Comparison of ENCODE assay signal across 8 cellular contexts in the genomic region with DNA sequence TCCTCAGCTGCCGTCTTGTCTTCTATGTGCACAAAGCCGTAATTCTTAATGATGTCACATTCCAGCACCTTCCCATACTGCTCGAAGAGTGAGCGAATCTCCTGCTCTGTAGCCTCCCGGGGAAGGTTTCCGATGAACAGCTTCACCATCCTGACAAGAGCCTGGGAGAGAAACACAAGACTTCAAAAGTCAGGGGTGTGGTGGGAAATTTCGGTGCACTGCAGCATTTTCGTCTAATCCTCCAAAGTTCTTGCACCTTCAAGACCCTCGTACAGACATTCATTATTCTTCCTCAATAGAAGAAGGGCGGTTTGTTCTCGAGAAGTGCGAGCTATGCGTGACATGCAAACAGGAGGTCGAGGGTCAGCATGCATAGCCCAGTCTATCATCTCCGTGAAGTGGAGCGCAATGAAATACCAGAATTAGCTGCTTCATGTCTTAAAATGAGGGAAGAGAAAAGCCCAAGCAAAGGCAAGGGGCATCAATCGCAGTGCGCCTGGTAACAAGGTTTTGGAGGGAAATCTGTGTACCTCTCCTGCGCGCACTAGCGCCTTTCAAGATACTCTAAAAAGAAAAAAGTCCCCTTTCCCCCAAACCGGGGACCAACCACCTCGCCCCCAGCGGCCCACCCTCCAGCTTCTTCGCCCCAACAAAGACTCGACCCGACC. TPM values are rescaled to one million over a fixed set of nuclear protein-coding genes. Genes with fewer than 3 reads are reported as not detected.
DNase-seq lines count a peak whose midpoint lies in the region; ATAC-seq, FAIRE-seq and TF ChIP-seq lines count a peak whose summit lies in the region.

No MANE protein-coding gene starts in this region.

- H3K9me3 ChIP-seq in SJSA1 (replicated peaks) (no peaks in the 10 kb centered on the region), sigmoid colon (no peaks in the 10 kb centered on the region)

- DNase-seq in GM12892 (ENCODE audit: insufficient read length) (no peak), SJSA1 (ENCODE audit: low read depth in 1 of 2, low spot score in 2 of 2) (no peak), fibroblast of villous mesenchyme (ENCODE audit: low read depth) (peak; percentile 19), sigmoid colon (peak; percentile 50), NCI-H2196 (lab: John Stamatoyannopoulos, UW; ENCODE audit: unreplicated experiment) (no peak)
- DNase-seq in activated CD4-positive, alpha-beta T cell treated with anti-CD3 and anti-CD28 coated beads for 1 hour: no peak

- H3K4me3 ChIP-seq in SJSA1 (peak overlapping the region; percentile 60), fibroblast of villous mesenchyme (ENCODE audit: low read depth, low read length) (peak overlapping the region; percentile 81), sigmoid colon (peak overlapping the region; percentile 70 to 83 (median 78))

- H3K36me3 ChIP-seq in SJSA1: peaks cover 41% of the 10 kb centered on the region
- H3K36me3 ChIP-seq in sigmoid colon: no peaks in the 10 kb centered on the region

- no peak for TF ChIP-seq EP300 in sigmoid colon (IDR thresholded peaks at IDR 0.05)

- no peak for TF ChIP-seq POLR2A in GM12892 (IDR thresholded peaks at IDR 0.05; ENCODE audit: low read depth, low read length)
- TF ChIP-seq POLR2A in sigmoid colon (IDR thresholded peaks at IDR 0.05): no peak

- no peak for ATAC-seq in GM21786 (IDR thresholded peaks at IDR 0.05; ENCODE audit: unreplicated experiment)
- no peak for ATAC-seq in HG03097 (IDR thresholded peaks at IDR 0.05; ENCODE audit: low FRiP score, unreplicated experiment)

- H3K27ac ChIP-seq in SJSA1 (peak overlapping the region; percentile 86), sigmoid colon (peak overlapping the region; percentile 94 to 97 (median 96))

- TF ChIP-seq CTCF in fibroblast of villous mesenchyme (IDR thresholded peaks at IDR 0.05; ENCODE audit: insufficient read depth, low read depth, low read length) (no peak), sigmoid colon (IDR thresholded peaks at IDR 0.05) (no peak)

- peaks cover 31% of the 10 kb centered on the region for H3K4me1 ChIP-seq in SJSA1 (replicated peaks)
- H3K4me1 ChIP-seq in sigmoid colon: peaks cover 0 to 55% (median 44%) of the 10 kb centered on the region in 4 donors

- H3K27me3 ChIP-seq in SJSA1 (replicated peaks) (no peaks in the 10 kb centered on the region), sigmoid colon (no peaks in the 10 kb centered on the region)

- 13 to 14% methylated on average over 26 to 27 of the region's 27 CpGs for WGBS in sigmoid colon, 2 donors

- peak; percentile 90 for FAIRE-seq in GM12892 (lab: Jason Lieb, UNC)

- intact Hi-C loops in sigmoid colon (cut with DNase I): loop anchor here (1.0 kb wide), 1 partner anchor 84 kb away; the partner anchor contains the start of genes CCDC87 and CCS

RNA-seq across cellular contexts. Expression of gene RBM4B, which starts 0.6 kb away (rescaled TPM):
- 16.9 TPM for polyA plus RNA-seq in GM12892 (2012; ENCODE audit: missing spikeins)
- 39.7 and 47.8 TPM in 2 replicates for total RNA-seq in SJSA1 (2014; rRNA removed; shearing (Covaris generic))
- total RNA-seq in fibroblast of villous mesenchyme (15.8 and 27.2 TPM in 2 replicates), sigmoid colon (10 to 100 TPM; 14.0 to 30.7 (median 16.6) TPM)
- 10 to 100 TPM in 2 of 3 donors, 1 to 10 TPM in 1; 6.6 to 12.8 (median 10.4) TPM for polyA plus RNA-seq in sigmoid colon

RNA-seq across cellular contexts. Expression of gene RBM4, which starts 38.6 kb away (rescaled TPM):
- polyA plus RNA-seq in GM12892 (2012; ENCODE audit: missing spikeins): 121 TPM
- total RNA-seq in SJSA1 (2014; rRNA removed; shearing (Covaris generic)): 136 and 170 TPM in 2 replicates
- total RNA-seq in fibroblast of villous mesenchyme (84.4 and 118 TPM in 2 replicates), sigmoid colon (100 to 1,000 TPM in 1 of 4 donors, 10 to 100 TPM in 3; 76.5 to 101 (median 86.2) TPM)
- polyA plus RNA-seq in sigmoid colon: 100 to 1,000 TPM in 1 of 3 donors, 10 to 100 TPM in 2; 75.4 to 103 (median 98.8) TPM

RNA-seq across cellular contexts. Expression of gene SPTBN2, which starts 52.0 kb away (rescaled TPM):
- 0.06 TPM for polyA plus RNA-seq in GM12892 (2012; ENCODE audit: missing spikeins)
- total RNA-seq in SJSA1 (2014; rRNA removed; shearing (Covaris generic)): under 0.01 and 0.29 TPM in 2 replicates
- under 0.01 and 1.3 TPM in 2 replicates for total RNA-seq in fibroblast of villous mesenchyme
- total RNA-seq in sigmoid colon: 1 to 10 TPM in 3 of 4 donors, under 1 TPM in 1; 0.33 to 4.9 (median 2.7) TPM
- polyA plus RNA-seq in sigmoid colon: 1 to 10 TPM; 1.4 to 5.7 (median 4.2) TPM

Comparison
In these comparisons a context has a peak if more than half of its experiments do, and no peak if none do; other contexts are left out.
1. DNase-seq: peak in fibroblast of villous mesenchyme (single experiment) and sigmoid colon (single experiment); none in GM12892 (single experiment), SJSA1 (0 of 2), NCI-H2196 (single experiment) and activated CD4-positive, alpha-beta T cell treated with anti-CD3 and anti-CD28 coated beads for 1 hour (single experiment).
2. Peak in every context shown above with its lines, with median percentiles within 50 percentile points of each other: H3K4me3 ChIP-seq.